23 cellular contexts compared by ENCODE assay signal in genomic region chr12:107497231-107497630, GRCh38.
A peak's percentile ranks its signal among the peaks of the same experiment; 100 is the strongest.
DNase-seq lines count a peak whose midpoint lies in the region; ATAC-seq, FAIRE-seq and TF ChIP-seq lines count a peak whose summit lies in the region.
"Had no signal": no experiment of that assay in that cellular context is flagged by ENCODE, and none has a peak within 500 bp of the region (broad histone marks: within the 10 kb centered on the region; RNA-seq: fewer than 3 reads in every experiment).

No MANE protein-coding gene starts in this region.

- H3K79me1 ChIP-seq in IMR-90 (ENCODE audit: low read depth in 1 of 2, low read length in 2 of 2): no peaks in the 10 kb centered on the region
- H3K79me1 ChIP-seq in H1 (ENCODE audit: low read depth, low read length): no peaks in the 10 kb centered on the region; the same call in 1 of the 2 replicates

- TF ChIP-seq CTCF in HepG2 (CRISPR knock-in tag; IDR thresholded peaks at IDR 0.05) (no peak), right lobe of liver (IDR thresholded peaks at IDR 0.05) (no peak), IMR-90 (conservative IDR thresholded peaks at IDR 0.05; ENCODE audit: low read depth, low read length) (no peak), H1 (IDR thresholded peaks at IDR 0.05; ENCODE audit: control extremely low read depth in 1 of 3, insufficient read depth in 1 of 3, low read depth in 1 of 3, low read length in 3 of 3) (no peak), GM23338 (conservative IDR thresholded peaks at IDR 0.05; ENCODE audit: low read depth in 2 of 2) (no peak)

- TF ChIP-seq EP300 in HepG2 (IDR thresholded peaks at IDR 0.05; ENCODE audit: low read depth in 2 of 2, low read length in 2 of 2) (no peak), HepG2 (CRISPR knock-in tag; IDR thresholded peaks at IDR 0.05; ENCODE audit: borderline replicate concordance) (no peak), H1 (IDR thresholded peaks at IDR 0.05; ENCODE audit: borderline replicate concordance in 1 of 2, low read depth in 2 of 2, low read length in 2 of 2) (no peak)

- H3K4me2 ChIP-seq in HepG2 (ENCODE audit: low read depth, low read length) (no peak overlapping the region), IMR-90 (ENCODE audit: low read depth, low read length) (no peak overlapping the region), H1 (ENCODE audit: insufficient read depth in 1 of 2, low read depth in 2 of 2, low read length in 2 of 2) (no peak overlapping the region), GM23338 (no peak overlapping the region)
- H3K4me2 ChIP-seq: A549; BLaER1 treated with 17β-estradiol and CSF1 and Interleukin-3, amounts not matched to agents 10 nM and 100 nM had no signal

- H2BK20ac ChIP-seq in IMR-90 (ENCODE audit: low read depth, low read length) (no peak overlapping the region), H1 (ENCODE audit: low read length) (no peak overlapping the region)

- H2AK9ac ChIP-seq in IMR-90 (replicated peaks; ENCODE audit: low read depth, low read length, poor library complexity): no peak overlapping the region

- H3K14ac ChIP-seq in IMR-90 (replicated peaks; ENCODE audit: low read depth, low read length) (no peak overlapping the region), H1 (ENCODE audit: insufficient read length) (no peak overlapping the region)

- H3K4me3 ChIP-seq in HepG2 (replicated peaks in 1 of 3; ENCODE audit: insufficient read depth in 1 of 3, low read depth in 2 of 3, low read length in 3 of 3): no peak overlapping the region
- no peak overlapping the region for H3K4me3 ChIP-seq in right lobe of liver
- H3K4me3 ChIP-seq in IMR-90 (ENCODE audit: insufficient read depth, low read depth, low read length): no peak overlapping the region
- no peak overlapping the region for H3K4me3 ChIP-seq in H1 (ENCODE audit: extremely low read depth in 1 of 4, insufficient read depth in 2 of 4, low read depth in 3 of 4, low read length in 4 of 4)
- no peak overlapping the region for H3K4me3 ChIP-seq in GM23338
- H3K4me3 ChIP-seq: A549; BLaER1 treated with 17β-estradiol and CSF1 and Interleukin-3, amounts not matched to agents 10 nM and 100 nM; GM23248; HAP-1 had no signal

- no peak overlapping the region for H4K5ac ChIP-seq in IMR-90 (ENCODE audit: low read depth, low read length)
- H4K5ac ChIP-seq in H1 (ENCODE audit: insufficient read length, low read depth, low read length): no peak overlapping the region

- H3K23me2 ChIP-seq in H1 (ENCODE audit: low read depth, low read length): peaks cover 6% of the 10 kb centered on the region; the same call in 1 of the 2 replicates

- CTCF ChIA-PET in HepG2 (lab: Yijun Ruan, JAX; ENCODE audit: low intra/inter-chr PET ratio, low total read pairs): no interaction called here
- CTCF ChIA-PET in IMR-90 (lab: Yijun Ruan, JAX): no interaction called here
- CTCF ChIA-PET in H1 (lab: Charles Lee; ENCODE audit: partially characterized antibody): interaction anchor here (1.0 to 1.3 kb wide), 2 partner anchors 26 to 392 kb away, joined by 3 to 5 read pairs; no protein-coding TSS in a partner anchor
- CTCF ChIA-PET in activated CD4-positive, alpha-beta memory T cell treated with anti-CD3 and anti-CD28 coated beads for 36 hours (lab: Charles Lee): no interaction called here

- H3K27ac Mint-ChIP-seq in activated CD4-positive, alpha-beta memory T cell treated with anti-CD3 and anti-CD28 coated beads for 36 hours: no peak overlapping the region
- no peak overlapping the region for H3K27ac Mint-ChIP-seq in GM23338
- H3K27ac Mint-ChIP-seq: CD4-positive, alpha-beta T cell had no signal

- TF ChIP-seq RAD21 in HepG2 (CRISPR knock-in tag; IDR thresholded peaks at IDR 0.05): no peak
- TF ChIP-seq RAD21 in IMR-90 (IDR thresholded peaks at IDR 0.05; ENCODE audit: low read length): no peak
- TF ChIP-seq RAD21 in H1 (IDR thresholded peaks at IDR 0.05 in 1 of 2, conservative IDR thresholded peaks at IDR 0.05 in 1 of 2; ENCODE audit: low read depth in 2 of 2, low read length in 2 of 2): no peak

- H3K4ac ChIP-seq in IMR-90 (ENCODE audit: low read depth, low read length) (no peak overlapping the region), H1 (replicated peaks; ENCODE audit: insufficient read length, low read depth, low read length) (no peak overlapping the region)

- H2BK5ac ChIP-seq in IMR-90 (ENCODE audit: low read depth, low read length, poor library complexity, severe bottlenecking) (peak overlapping the region; percentile 11), H1 (ENCODE audit: low read depth, low read length) (no peak overlapping the region)

- H3K79me2 ChIP-seq in HepG2 (ENCODE audit: insufficient read depth, low read length) (no peaks in the 10 kb centered on the region), H1 (ENCODE audit: control insufficient read depth in 1 of 2, insufficient read depth in 2 of 2, low read length in 2 of 2) (no peaks in the 10 kb centered on the region), GM23338 (replicated peaks; ENCODE audit: insufficient read depth) (no peaks in the 10 kb centered on the region)

- no peak overlapping the region for H2BK15ac ChIP-seq in IMR-90 (ENCODE audit: low read depth, low read length)
- H2BK15ac ChIP-seq in H1 (ENCODE audit: low read length): no peak overlapping the region

- TF ChIP-seq POLR2A in HepG2 (IDR thresholded peaks at IDR 0.05; ENCODE audit: insufficient read depth in 1 of 2, low read depth in 2 of 2, low read length in 2 of 2): no peak
- TF ChIP-seq POLR2A in right lobe of liver (IDR thresholded peaks at IDR 0.05): no peak
- no peak for TF ChIP-seq POLR2A in IMR-90 (IDR thresholded peaks at IDR 0.05; ENCODE audit: low read depth, low read length)
- no peak for TF ChIP-seq POLR2A in H1 (IDR thresholded peaks at IDR 0.05; ENCODE audit: control extremely low read depth in 1 of 2, low read depth in 2 of 2, low read length in 2 of 2)

- intact Hi-C loops in HepG2 (cut with micrococcal nuclease; ENCODE audit: unreplicated experiment) (no loop called here), right lobe of liver (cut with DNase I) (no loop called here), IMR-90 (cut with micrococcal nuclease) (no loop called here)
- intact Hi-C loops in activated CD4-positive, alpha-beta memory T cell treated with anti-CD3 and anti-CD28 coated beads for 36 hours (cut with micrococcal nuclease): no loop called here

- no peaks in the 10 kb centered on the region for H3F3A ChIP-seq in GM23338 (replicated peaks; ENCODE audit: low read depth)

- H4K91ac ChIP-seq in IMR-90 (ENCODE audit: insufficient read depth, low read depth, low read length): no peak overlapping the region
- no peak overlapping the region for H4K91ac ChIP-seq in H1 (replicated peaks; ENCODE audit: insufficient read length, low read length)

- H3K4me1 ChIP-seq in HepG2 (ENCODE audit: insufficient read depth, low read length): peaks cover 35% of the 10 kb centered on the region
- H3K4me1 ChIP-seq in right lobe of liver: peaks cover 0 to 14% (median 0%) of the 10 kb centered on the region in 4 donors
- no peaks in the 10 kb centered on the region for H3K4me1 ChIP-seq in IMR-90 (ENCODE audit: control insufficient read depth, insufficient read depth, low read length)
- peaks cover 0 to 3% (median 0%) of the 10 kb centered on the region in 4 experiments; a peak in 2 of 7 replicates for H3K4me1 ChIP-seq in H1 (replicated peaks in 1 of 4; ENCODE audit: control insufficient read depth in 3 of 4, insufficient read depth in 4 of 4, low read length in 3 of 4)
- peaks cover 9% of the 10 kb centered on the region for H3K4me1 ChIP-seq in GM23338 (ENCODE audit: insufficient read depth)
- H3K4me1 ChIP-seq: BE2C, HAP-1 had no signal

- no peak overlapping the region for H3K18ac ChIP-seq in IMR-90 (ENCODE audit: low read depth, low read length)
- no peak overlapping the region for H3K18ac ChIP-seq in H1 (ENCODE audit: extremely low read depth, low read length)

- peaks cover 6% of the 10 kb centered on the region; the same call in 1 of the 2 replicates for H3K9me2 ChIP-seq in GM23338 (ENCODE audit: insufficient read depth)

- no peak overlapping the region for H3K23ac ChIP-seq in IMR-90 (ENCODE audit: low read depth, low read length)
- H3K23ac ChIP-seq in H1 (ENCODE audit: insufficient read length): no peak overlapping the region

- H3K9me3 Mint-ChIP-seq in activated CD4-positive, alpha-beta memory T cell treated with anti-CD3 and anti-CD28 coated beads for 36 hours: no peaks in the 10 kb centered on the region
- H3K9me3 Mint-ChIP-seq in GM23338: no peaks in the 10 kb centered on the region; the same call in 2 of the 3 replicates
- H3K9me3 Mint-ChIP-seq: CD4-positive, alpha-beta T cell; CD8-positive, alpha-beta memory T cell had no signal

- no peaks in the 10 kb centered on the region for H3K27me3 Mint-ChIP-seq in activated CD4-positive, alpha-beta memory T cell treated with anti-CD3 and anti-CD28 coated beads for 36 hours
- peaks cover 8% of the 10 kb centered on the region for H3K27me3 Mint-ChIP-seq in GM23338 (ENCODE audit: insufficient read depth, low read depth, poor library complexity)
- H3K27me3 Mint-ChIP-seq: CD4-positive, alpha-beta T cell had no signal

- BruUV-seq in HepG2 (replicated peaks; lab: Mats Ljungman, UMichigan) (no TSS peak), IMR-90 (replicated peaks; lab: Mats Ljungman, UMichigan) (no TSS peak)

- no peak overlapping the region for H3K4me3 Mint-ChIP-seq in activated CD4-positive, alpha-beta memory T cell treated with anti-CD3 and anti-CD28 coated beads for 36 hours
- H3K4me3 Mint-ChIP-seq in GM23338: no peak overlapping the region
- H3K4me3 Mint-ChIP-seq: CD14-positive monocyte; CD4-positive, alpha-beta T cell; CD8-positive, alpha-beta memory T cell had no signal

- H3K9me3 ChIP-seq in HepG2 (ENCODE audit: low read length) (no peaks in the 10 kb centered on the region), right lobe of liver (no peaks in the 10 kb centered on the region), IMR-90 (ENCODE audit: control insufficient read depth, insufficient read depth, low read length) (peaks cover 2% of the 10 kb centered on the region; the same call in 1 of the 2 replicates), H1 (ENCODE audit: insufficient read depth in 2 of 2, low read depth in 1 of 2, low read length in 1 of 2) (no peaks in the 10 kb centered on the region)
- H3K9me3 ChIP-seq: A549, BE2C, HAP-1 had no signal

- dilution Hi-C loops in IMR-90 (cut with HindIII; ENCODE audit: low sequenced_read_pairs, unreplicated experiment): no loop called here

- H2AK5ac ChIP-seq in IMR-90 (ENCODE audit: low read depth, low read length) (no peak overlapping the region), H1 (ENCODE audit: low read depth, low read length) (peak overlapping the region; percentile 9; the same call in 1 of the 2 replicates)

- DNase-seq in HepG2 (ENCODE audit: low spot score) (no peak), right lobe of liver (no peak), IMR-90 (no peak), H1 (ENCODE audit: low read depth in 1 of 2, low spot score in 2 of 2) (no peak), GM23338 (ENCODE audit: low spot score) (no peak)
- no peak for DNase-seq in activated CD4-positive, alpha-beta memory T cell treated with anti-CD3 and anti-CD28 coated beads for 36 hours
- DNase-seq: 8988T; ACHN; AML-193; BE2C; CD4-positive, alpha-beta T cell; CD8-positive, alpha-beta memory T cell; DND-41; GM23248 had no signal

- no peak for ATAC-seq in HepG2
- no peak for ATAC-seq in right lobe of liver
- ATAC-seq in IMR-90 (ENCODE audit: low read depth): no peak
- ATAC-seq in HG03139 (IDR thresholded peaks at IDR 0.05; ENCODE audit: unreplicated experiment): no peak
- ATAC-seq in GM23338: no peak
- ATAC-seq: A549 had no signal

- H3K9ac ChIP-seq in HepG2 (ENCODE audit: insufficient read depth, low read depth, low read length): no peak overlapping the region
- no peak overlapping the region for H3K9ac ChIP-seq in IMR-90 (ENCODE audit: low read depth, low read length)
- no peak overlapping the region for H3K9ac ChIP-seq in H1 (replicated peaks in 1 of 4; ENCODE audit: extremely low read depth in 1 of 4, low read depth in 3 of 4, low read length in 3 of 4)
- H3K9ac ChIP-seq: BLaER1 treated with 17β-estradiol and CSF1 and Interleukin-3, amounts not matched to agents 10 nM and 100 nM; GM23248 had no signal

- peaks cover 13% of the 10 kb centered on the region for H3K4me1 Mint-ChIP-seq in activated CD4-positive, alpha-beta memory T cell treated with anti-CD3 and anti-CD28 coated beads for 36 hours (ENCODE audit: low read depth)
- peaks cover 11% of the 10 kb centered on the region for H3K4me1 Mint-ChIP-seq in GM23338

- WGBS in HepG2 (ENCODE audit: low lambda C conversion rate): 79% methylated on average over 2 of the region's 2 CpGs
- 85% methylated on average over 2 of the region's 2 CpGs for WGBS in right lobe of liver (ENCODE audit: insufficient coverage, low coverage, low lambda C conversion rate, missing lambda C conversion rate)
- 94% methylated on average over 1 of the region's 2 CpGs; no CpG with 5 or more reads in 1 of the 2 experiments for WGBS in IMR-90 (ENCODE audit: extremely low coverage in 2 of 2, insufficient read length in 1 of 2), 2 experiments
- 95% methylated on average over 2 of the region's 2 CpGs; no CpG with 5 or more reads in 1 of the 2 experiments for WGBS in H1 (ENCODE audit: extremely low coverage in 1 of 2, insufficient coverage in 1 of 2, insufficient read length in 1 of 2, insufficient replicate concordance in 2 of 2, low coverage in 1 of 2, low lambda C conversion rate in 2 of 2, missing lambda C conversion rate in 1 of 2), 2 experiments

- H4K20me1 ChIP-seq in HepG2 (ENCODE audit: insufficient read depth, low read length) (no peaks in the 10 kb centered on the region), IMR-90 (ENCODE audit: insufficient read depth, low read length) (no peaks in the 10 kb centered on the region), H1 (replicated peaks in 1 of 2; ENCODE audit: control insufficient read depth in 1 of 2, insufficient read depth in 2 of 2, low read length in 2 of 2) (peaks cover 0 to 3% of the 10 kb centered on the region in 2 experiments), GM23338 (replicated peaks; ENCODE audit: insufficient read depth) (no peaks in the 10 kb centered on the region)

- H4K8ac ChIP-seq in IMR-90 (ENCODE audit: low read depth in 2 of 2, low read length in 2 of 2) (no peak overlapping the region), H1 (ENCODE audit: extremely low read depth, insufficient read depth, low read length) (no peak overlapping the region)

- POLR2A ChIA-PET in HepG2 (lab: Yijun Ruan, JAX) (no interaction called here), IMR-90 (lab: Charles Lee; ENCODE audit: unreplicated experiment) (no interaction called here), H1 (lab: Charles Lee; ENCODE audit: partially characterized antibody) (no interaction called here)
- POLR2A ChIA-PET in activated CD4-positive, alpha-beta memory T cell treated with anti-CD3 and anti-CD28 coated beads for 36 hours (lab: Charles Lee): no interaction called here

- no peak overlapping the region for H3K27ac ChIP-seq in HepG2 (ENCODE audit: extremely low read length, insufficient read depth, low read length)
- no peak overlapping the region for H3K27ac ChIP-seq in right lobe of liver
- no peak overlapping the region for H3K27ac ChIP-seq in IMR-90 (ENCODE audit: insufficient read depth, low read length)
- H3K27ac ChIP-seq in H1 (ENCODE audit: low read depth, low read length): no peak overlapping the region
- no peak overlapping the region for H3K27ac ChIP-seq in GM23338 (ENCODE audit: low read depth)
- H3K27ac ChIP-seq: A549; BLaER1 treated with 17β-estradiol and CSF1 and Interleukin-3, amounts not matched to agents 10 nM and 100 nM; GM23248 had no signal

- no peaks in the 10 kb centered on the region for H3K27me3 ChIP-seq in HepG2 (ENCODE audit: control insufficient read depth in 1 of 2, insufficient read depth in 2 of 2, low read length in 2 of 2)
- no peaks in the 10 kb centered on the region for H3K27me3 ChIP-seq in right lobe of liver
- H3K27me3 ChIP-seq in IMR-90 (ENCODE audit: control insufficient read depth, insufficient read depth, low read length): no peaks in the 10 kb centered on the region
- H3K27me3 ChIP-seq in H1 (replicated peaks in 1 of 4; ENCODE audit: control insufficient read depth in 3 of 4, extremely low read depth in 1 of 4, insufficient read depth in 3 of 4, low read length in 3 of 4): no peaks in the 10 kb centered on the region
- H3K27me3 ChIP-seq in GM23338 (ENCODE audit: insufficient read depth): no peaks in the 10 kb centered on the region
- H3K27me3 ChIP-seq: BE2C; BLaER1 treated with 17β-estradiol and CSF1 and Interleukin-3, amounts not matched to agents 10 nM and 100 nM had no signal

- H2BK120ac ChIP-seq in IMR-90 (ENCODE audit: low read depth, low read length) (no peak overlapping the region), H1 (replicated peaks; ENCODE audit: low read depth, low read length) (no peak overlapping the region)

- H3K36me3 ChIP-seq in HepG2 (replicated peaks in 1 of 2; ENCODE audit: control insufficient read depth in 1 of 2, insufficient read depth in 2 of 2, low read length in 2 of 2): no peaks in the 10 kb centered on the region
- no peaks in the 10 kb centered on the region for H3K36me3 ChIP-seq in right lobe of liver
- H3K36me3 ChIP-seq in IMR-90 (ENCODE audit: control insufficient read depth, insufficient read depth, low read length): no peaks in the 10 kb centered on the region
- no peaks in the 10 kb centered on the region for H3K36me3 ChIP-seq in H1 (ENCODE audit: control insufficient read depth in 2 of 4, insufficient read depth in 4 of 4, low read length in 3 of 4)
- H3K36me3 ChIP-seq in GM23338 (ENCODE audit: insufficient read depth): no peaks in the 10 kb centered on the region
- H3K36me3 ChIP-seq: BE2C; BLaER1 treated with 17β-estradiol and CSF1 and Interleukin-3, amounts not matched to agents 10 nM and 100 nM; HAP-1 had no signal

- H2BK12ac ChIP-seq in H1 (ENCODE audit: low read depth, low read length): no peak overlapping the region

- H3K36me3 Mint-ChIP-seq in activated CD4-positive, alpha-beta memory T cell treated with anti-CD3 and anti-CD28 coated beads for 36 hours: no peaks in the 10 kb centered on the region
- H3K36me3 Mint-ChIP-seq in GM23338 (ENCODE audit: low read depth): no peaks in the 10 kb centered on the region; the same call in 2 of the 3 replicates
- H3K36me3 Mint-ChIP-seq: CD14-positive monocyte; CD8-positive, alpha-beta memory T cell had no signal

- no peaks in the 10 kb centered on the region for H3K9me1 ChIP-seq in IMR-90 (ENCODE audit: insufficient read depth, low read length)

- FAIRE-seq in HepG2 (lab: Jason Lieb, UNC): no peak
- FAIRE-seq in H1 (lab: Jason Lieb, UNC): no peak
- FAIRE-seq: A549, G401.6, GM12892, GM19239, H54 had no signal

- H2AFZ ChIP-seq in HepG2 (ENCODE audit: low read length) (no peak overlapping the region), IMR-90 (replicated peaks; ENCODE audit: low read length, poor library complexity) (no peak overlapping the region), H1 (ENCODE audit: low read length) (no peak overlapping the region), GM23338 (no peak overlapping the region)
- H2AFZ ChIP-seq: GM23248 had no signal

- no peak overlapping the region for H3K56ac ChIP-seq in IMR-90 (ENCODE audit: extremely low read depth, insufficient read depth, low read length)
- H3K56ac ChIP-seq in H1 (replicated peaks; ENCODE audit: insufficient read length, low read depth, low read length): peak overlapping the region; percentile 67

- in situ Hi-C loops in HepG2 (cut with HindIII; ENCODE audit: extremely low pct_ligation_motif_present, low pct_unique_long_range_greater_than_20kb) (no loop called here), IMR-90 (cut with MboI; ENCODE audit: low sequenced_read_pairs) (no loop called here)
